In the genomic region with DNA sequence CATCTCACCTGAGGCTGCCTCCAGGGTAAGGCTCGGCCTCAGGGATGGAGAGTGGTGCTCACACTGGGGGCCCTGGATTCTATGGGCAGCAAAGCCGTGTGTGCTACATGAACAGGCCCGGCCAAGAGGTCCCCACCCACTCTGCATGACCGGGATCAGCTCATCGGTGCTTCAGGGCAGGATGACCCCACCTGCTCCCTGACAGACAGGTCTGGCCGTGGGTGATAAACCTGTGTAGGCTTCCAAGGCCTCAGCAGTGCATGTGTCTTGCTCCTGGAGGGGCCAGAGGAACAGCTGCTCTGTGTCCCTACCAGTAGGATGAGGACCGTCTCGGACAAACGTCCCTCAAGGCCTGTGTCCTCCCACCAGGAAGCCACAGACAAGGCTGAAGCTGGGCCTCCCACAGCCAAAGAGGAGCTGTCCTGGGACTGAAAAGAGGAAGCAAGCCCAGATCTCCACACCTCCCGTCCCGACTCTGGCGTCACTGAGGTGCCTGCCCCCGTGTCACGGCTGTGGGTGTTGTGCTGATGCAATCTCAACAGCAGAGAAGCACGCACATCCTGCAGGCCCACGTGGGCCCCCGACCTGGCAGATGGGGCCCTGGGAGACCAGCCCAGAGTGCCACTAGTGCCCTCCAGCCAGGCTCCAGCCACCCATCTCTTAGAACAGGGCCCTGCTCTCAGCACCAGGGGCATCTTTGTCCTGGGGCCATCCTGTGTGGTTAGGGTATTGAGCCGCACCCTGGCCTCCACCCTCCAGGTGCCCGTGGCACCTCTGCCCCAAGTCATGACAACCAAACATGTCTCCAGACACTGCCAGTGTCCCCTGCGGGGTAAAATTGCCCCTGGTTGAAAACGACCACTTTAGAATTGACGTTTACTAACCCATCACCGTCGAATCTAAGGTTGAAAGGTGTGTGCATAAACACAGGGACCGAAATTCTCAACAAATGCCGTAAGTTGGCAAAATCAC, we compare ENCODE assay signal across 7 cellular contexts.
DNase-seq lines count a peak whose midpoint lies in the region; ATAC-seq, FAIRE-seq and TF ChIP-seq lines count a peak whose summit lies in the region.
"Not testable (repeated sequence)": the region's sequence is repeated elsewhere in the genome, so short reads cannot be mapped to it uniquely, and the experiment has no call there.

No MANE protein-coding gene starts in this region.

- H3K27me3 ChIP-seq in MM.1S (replicated peaks; ENCODE audit: insufficient read depth, low read length); GM12878 (replicated peaks in 1 of 2; ENCODE audit: control insufficient read depth in 2 of 2, insufficient read depth in 2 of 2, low read length in 1 of 2); right lobe of liver: not testable (repeated sequence)

- not testable (repeated sequence) for H3K9ac ChIP-seq in MM.1S (ENCODE audit: low read length); GM12878 (ENCODE audit: control insufficient read depth, insufficient read depth, low read length)

- H3K36me3 ChIP-seq in MM.1S (replicated peaks; ENCODE audit: insufficient read depth, low read length); GM12878 (ENCODE audit: control insufficient read depth in 2 of 2, insufficient read depth in 2 of 2, low read length in 1 of 2); right lobe of liver: not testable (repeated sequence)

- not testable (repeated sequence) for H3K27ac ChIP-seq in MM.1S (ENCODE audit: low read length); GM12878 (ENCODE audit: control insufficient read depth, insufficient read depth); right lobe of liver

- H3K4me3 ChIP-seq in MM.1S (ENCODE audit: low read length); GM12878; right lobe of liver: not testable (repeated sequence)

- TSS peak; percentile 97 for BruUV-seq in GM12878 (replicated peaks; lab: Mats Ljungman, UMichigan)

- TF ChIP-seq EP300 in GM12878 (IDR thresholded peaks at IDR 0.05; ENCODE audit: borderline replicate concordance in 1 of 2, control insufficient read depth in 1 of 2, low read depth in 2 of 2, low read length in 2 of 2): peak in 1 of 2 experiments; percentile 61; a peak in 2 of 4 replicates

- RAD21 ChIA-PET in GM12878 (lab: Charles Lee; ENCODE audit: unreplicated experiment): not testable (repeated sequence)

- TF ChIP-seq CTCF in MM.1S (IDR thresholded peaks at IDR 0.05; ENCODE audit: low read length); GM12878 (IDR thresholded peaks at IDR 0.05 in 2 of 3, conservative IDR thresholded peaks at IDR 0.05 in 1 of 3; ENCODE audit: control insufficient read depth in 2 of 3, extremely low read depth in 1 of 3, insufficient read depth in 1 of 3, low read depth in 3 of 3, low read length in 3 of 3); right lobe of liver (IDR thresholded peaks at IDR 0.05): not testable (repeated sequence)

- not testable (repeated sequence) for H3K79me2 ChIP-seq in MM.1S (ENCODE audit: low read length); GM12878 (ENCODE audit: control insufficient read depth, insufficient read depth, low read length)

- SMC1A ChIA-PET in GM12878 (lab: Charles Lee; ENCODE audit: uncharacterized antibody, unreplicated experiment): not testable (repeated sequence)

- not testable (repeated sequence) for H4K20me1 ChIP-seq in MM.1S (ENCODE audit: insufficient read depth, low read length); GM12878 (ENCODE audit: control insufficient read depth, insufficient read depth)

- intact Hi-C loops in GM12878 (cut with micrococcal nuclease; ENCODE audit: unreplicated experiment); right lobe of liver (cut with DNase I): not testable (repeated sequence)

- H3F3A ChIP-seq in MM.1S (ENCODE audit: insufficient read depth, low read length): not testable (repeated sequence)

- TF ChIP-seq RAD21 in GM12878 (IDR thresholded peaks at IDR 0.05; ENCODE audit: insufficient read depth, low read depth, low read length): not testable (repeated sequence)

- CTCF ChIA-PET in GM12878 (lab: Yijun Ruan, JAX): not testable (repeated sequence)

- POLR2A ChIA-PET in GM12878 (lab: Charles Lee): not testable (repeated sequence)

- H3K4me2 ChIP-seq in MM.1S (ENCODE audit: low read depth, low read length); GM12878 (ENCODE audit: control insufficient read depth, insufficient read depth): not testable (repeated sequence)

- in situ Hi-C loops in GM12878 (cut with MboI): not testable (repeated sequence)

- not testable (repeated sequence) for H2AFZ ChIP-seq in MM.1S (ENCODE audit: low read length); GM12878 (ENCODE audit: control insufficient read depth, low read depth, low read length)

- TF ChIP-seq POLR2A in GM12878 (IDR thresholded peaks at IDR 0.05; ENCODE audit: low read depth, low read length); right lobe of liver (IDR thresholded peaks at IDR 0.05): not testable (repeated sequence)

- WGBS in GM12878 (ENCODE audit: insufficient coverage, insufficient replicate concordance, low lambda C conversion rate, missing lambda C conversion rate): 31% methylated on average over 18 of the region's 26 CpGs
- 81% methylated on average over 6 of the region's 26 CpGs for WGBS in right lobe of liver (ENCODE audit: insufficient coverage, low coverage, low lambda C conversion rate, missing lambda C conversion rate)

- FAIRE-seq in GM12878 (lab: Jason Lieb, UNC): not testable (repeated sequence)

- H3K4me1 ChIP-seq in MM.1S (ENCODE audit: low read length); GM12878 (ENCODE audit: control insufficient read depth, insufficient read depth, low read length); right lobe of liver: not testable (repeated sequence)

- peak; percentile 5 for DNase-seq in MM.1S
- peak; percentile 53 to 54 for DNase-seq in activated CD8-positive, alpha-beta memory T cell treated with anti-CD3 and anti-CD28 coated beads for 4 hours (ENCODE audit: low read depth in 2 of 2)
- DNase-seq in GM12878 (ENCODE audit: low read depth, low spot score): peak; percentile 30
- DNase-seq in right lobe of liver: peak in 2 of 3 donors; percentile 35 to 46
- peak; percentile 15 to 63 for DNase-seq in stimulated activated CD4-positive, alpha-beta T cell treated with anti-CD3 and anti-CD28 coated beads, Interleukin-2, amount 100 ng/mL, for 48 hours

- not testable (repeated sequence) for H3K9me2 ChIP-seq in MM.1S (replicated peaks; ENCODE audit: insufficient read depth, low read length)

- not testable (repeated sequence) for H3K9me3 ChIP-seq in MM.1S (replicated peaks; ENCODE audit: insufficient read depth, low read length); GM12878 (replicated peaks; ENCODE audit: control insufficient read depth, insufficient read depth, low read length); right lobe of liver

- ATAC-seq in GM19025 (IDR thresholded peaks at IDR 0.05; ENCODE audit: low read depth, unreplicated experiment) (peak; percentile 74), HG02798 (IDR thresholded peaks at IDR 0.05; ENCODE audit: poor library complexity, unreplicated experiment) (peak; percentile 88), GM12878 (peak; percentile 96), right lobe of liver (peak in 3 of 4 donors; percentile 28 to 57 (median 55))

TF ChIP-seq in GM12878, 131 proteins besides CTCF, POLR2A, EP300 and RAD21:
- TF ChIP-seq PAX5 (IDR thresholded peaks at IDR 0.05; ENCODE audit: borderline replicate concordance, low read depth, low read length): 0 out of 2 replicates have a peak, but pooled peaks have one; percentile 33
- TF ChIP-seq CREB1 (IDR thresholded peaks at IDR 0.05; ENCODE audit: low read depth): peak; percentile 73; the same call in 1 of the 2 replicates
- TF ChIP-seq TCF12 (IDR thresholded peaks at IDR 0.05; ENCODE audit: low read depth, low read length): 0 out of 2 replicates have a peak, but pooled peaks have one; percentile 49
- TF ChIP-seq EED (IDR thresholded peaks at IDR 0.05; ENCODE audit: low read depth): peak; percentile 55; the same call in 1 of the 2 replicates
- TF ChIP-seq BHLHE40 (IDR thresholded peaks at IDR 0.05; ENCODE audit: borderline replicate concordance in 1 of 2, low read depth in 2 of 2, low read length in 1 of 2): peak in 1 of 2 experiments; percentile 53; a peak in 1 of 4 replicates
- 0 out of 2 replicates have a peak, but pooled peaks have one; percentile 40 for TF ChIP-seq TCF3 (IDR thresholded peaks at IDR 0.05; ENCODE audit: borderline replicate concordance, insufficient read depth, low read depth, low read length)
- TF ChIP-seq CREM (IDR thresholded peaks at IDR 0.05; ENCODE audit: low read depth): peak; percentile 67; the same call in 1 of the 2 replicates
